In the genomic region with DNA sequence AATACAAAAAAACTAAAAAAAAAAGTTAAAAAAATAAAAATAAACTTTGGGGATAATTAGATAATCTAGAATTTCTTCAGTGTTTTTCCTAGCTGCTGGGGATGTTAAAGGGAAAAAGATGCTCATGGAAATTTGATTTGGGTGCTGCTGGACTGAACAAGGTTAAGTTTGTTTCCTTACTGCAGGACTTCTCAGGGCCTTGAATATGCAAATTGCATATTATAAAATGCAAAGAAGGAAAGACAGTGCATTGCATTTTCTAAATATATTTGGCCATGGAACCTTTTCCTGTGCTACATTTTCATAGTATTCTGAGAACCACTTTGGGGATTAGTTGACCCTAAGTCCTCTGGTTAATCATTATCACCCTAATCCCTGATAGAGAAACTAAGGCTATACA, we compare ENCODE assay signal across 30 cellular contexts.
"Had no signal": no experiment of that assay in that cellular context is flagged by ENCODE, and none has a peak within 500 bp of the region (broad histone marks: within the 10 kb centered on the region; RNA-seq: fewer than 3 reads in every experiment).

No MANE protein-coding gene starts in this region.

- H2AFZ ChIP-seq: hepatocyte had no signal

- H3K27ac ChIP-seq: ascending aorta, breast epithelium, colonic mucosa, epithelial cell of prostate, esophagus squamous epithelium, gastroesophageal sphincter, hepatocyte had no signal

- ATAC-seq: activated CD4-positive, alpha-beta T cell treated with anti-CD3 and anti-CD28 coated beads for 36 hours; activated naive CD4-positive, alpha-beta T cell treated with anti-CD3 and anti-CD28 coated beads, Interleukin-2, amount 50 U/mL, for 72 hours; activated T-cell treated with anti-CD3 and anti-CD28 coated beads, Interleukin-2, amount 50 U/mL, for 72 hours; gastroesophageal sphincter had no signal

- DNase-seq: activated CD4-positive, alpha-beta memory T cell treated with anti-CD3 and anti-CD28 coated beads, Interleukin-2, amount 10 ng/mL, durations not matched to agents 7 days and 5 days; activated CD4-positive, alpha-beta T cell treated with anti-CD3 and anti-CD28 coated beads for 36 hours; activated CD4-positive, alpha-beta T cell treated with anti-CD3 and anti-CD28 coated beads, Interleukin-2, amount 10 ng/mL, durations not matched to agents 24 days and 14 days; activated CD4-positive, CD25-positive, alpha-beta regulatory T cell; activated CD4-positive, CD25-positive, alpha-beta regulatory T cell treated with anti-CD3 and anti-CD28 coated beads, Interleukin-2, amount 50 U/mL, for 72 hours; activated CD8-positive, alpha-beta memory T cell treated with anti-CD3 and anti-CD28 coated beads, Interleukin-2, amount 50 U/mL, for 48 hours; activated gamma-delta T cell; activated naive CD4-positive, alpha-beta T cell; activated naive CD4-positive, alpha-beta T cell treated with anti-CD3 and anti-CD28 coated beads, Interleukin-2, amount 10 ng/mL, durations not matched to agents 7 days and 5 days; activated naive CD8-positive, alpha-beta T cell treated with anti-CD3 and anti-CD28 coated beads, Interleukin-2, amount 10 ng/mL, durations not matched to agents 7 days and 5 days; activated T-cell treated with anti-CD3 and anti-CD28 coated beads for 4 hours; activated T-cell treated with anti-CD3 and anti-CD28 coated beads, Interleukin-2, amount 50 U/mL, for 24 hours; activated T-cell treated with anti-CD3 and anti-CD28 coated beads, Interleukin-2, amount 50 U/mL, for 72 hours; central memory CD4-positive, alpha-beta T cell; cerebellar nuclear complex; colonic mucosa; effector CD8-positive, alpha-beta T cell; esophagus squamous epithelium; foreskin melanocyte; T1000 had no signal

- H3K36me3 ChIP-seq: ascending aorta, breast epithelium, cardiac muscle cell, colonic mucosa, esophagus squamous epithelium, gastroesophageal sphincter, heart right ventricle had no signal

- H3K27me3 ChIP-seq: ascending aorta, breast epithelium, cardiac muscle cell, colonic mucosa, esophagus squamous epithelium, gastroesophageal sphincter, heart right ventricle, hepatocyte had no signal

- FAIRE-seq: endometrium, endothelial cell of umbilical vein had no signal

- H3K9me3 ChIP-seq: ascending aorta, breast epithelium, colonic mucosa, esophagus squamous epithelium, gastroesophageal sphincter, heart right ventricle had no signal

- H3K4me3 ChIP-seq: ascending aorta, breast epithelium, cardiac muscle cell, colonic mucosa, esophagus squamous epithelium, gastroesophageal sphincter, heart right ventricle, hepatocyte had no signal

- H3K4me2 ChIP-seq: hepatocyte had no signal

- H3K4me1 ChIP-seq: colonic mucosa had no signal
